8 cellular contexts compared by ENCODE assay signal in the genomic region with DNA sequence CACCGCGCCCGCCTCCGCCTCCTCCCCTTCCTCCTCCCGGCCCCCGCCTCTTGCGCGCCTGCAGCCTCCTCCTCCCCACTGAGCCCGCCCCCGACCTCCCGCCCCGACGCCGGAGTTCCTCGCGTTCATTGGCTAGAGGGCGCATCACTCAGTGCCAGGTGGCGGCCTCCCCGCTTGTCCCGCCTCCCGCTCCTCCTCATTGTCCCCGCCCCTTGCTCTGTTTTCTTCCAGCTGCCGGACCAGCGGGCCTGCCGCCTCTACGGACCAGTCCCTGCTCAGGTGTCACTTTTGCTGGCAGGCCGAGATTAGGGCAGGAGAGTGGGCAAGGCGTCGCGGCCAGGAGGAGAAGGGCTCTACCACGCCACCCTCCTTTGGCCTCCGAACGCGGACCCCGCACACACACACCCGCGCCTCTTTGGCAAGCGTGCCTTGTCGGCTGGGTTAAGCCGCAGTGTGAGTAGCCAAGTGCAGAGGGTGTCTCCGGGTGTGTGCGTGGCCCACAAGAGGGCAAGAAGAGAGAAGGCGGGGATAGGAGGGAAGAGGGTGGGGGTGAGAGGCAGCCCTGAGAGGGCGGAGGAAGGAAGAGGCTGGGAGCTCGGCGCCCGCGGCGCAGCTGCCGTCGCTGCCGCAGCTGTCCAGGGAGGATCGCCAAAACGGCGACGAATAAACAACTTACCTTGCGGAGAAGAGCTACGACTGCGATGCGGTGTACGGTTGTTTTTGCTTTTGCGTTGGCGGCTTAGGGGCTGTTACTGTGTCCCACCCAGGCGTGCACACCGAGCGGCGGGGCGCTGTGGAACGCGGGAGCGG. TPM values are rescaled to one million over a fixed set of nuclear protein-coding genes. Genes with fewer than 3 reads are reported as not detected.
DNase-seq lines count a peak whose midpoint lies in the region; ATAC-seq and TF ChIP-seq lines count a peak whose summit lies in the region.

No MANE protein-coding gene starts in this region.

- peak overlapping the region; percentile 97 for H3K4me3 Mint-ChIP-seq in T-helper 17 cell

- peak overlapping the region; percentile 97 for H3K27ac ChIP-seq in right cardiac atrium (ENCODE audit: low read length)
- peak overlapping the region; percentile 97 to 98 for H3K27ac ChIP-seq in uterus

- H3K9me3 ChIP-seq in T-helper 17 cell (ENCODE audit: control insufficient read depth, low read length, poor library complexity, severe bottlenecking) = no peaks in the 10 kb centered on the region
- no peaks in the 10 kb centered on the region for H3K9me3 ChIP-seq in right cardiac atrium (ENCODE audit: control insufficient read depth, low read length)
- no peaks in the 10 kb centered on the region for H3K9me3 ChIP-seq in uterus

- H3K36me3 ChIP-seq in uterus = no peaks in the 10 kb centered on the region

- under 1% methylated on average over 71 of the region's 71 CpGs for WGBS in right cardiac atrium

- H3K27ac Mint-ChIP-seq in T-helper 17 cell = peak overlapping the region; percentile 92

- peaks cover 3% of the 10 kb centered on the region for H3K4me1 ChIP-seq in right cardiac atrium (ENCODE audit: control insufficient read depth, insufficient read depth, low read length)
- H3K4me1 ChIP-seq in uterus = no peaks in the 10 kb centered on the region

- H3K36me3 Mint-ChIP-seq in T-helper 17 cell (ENCODE audit: low read depth) = peaks cover 6% of the 10 kb centered on the region

- no peaks in the 10 kb centered on the region for H3K27me3 Mint-ChIP-seq in T-helper 17 cell

- peak overlapping the region; percentile 100 for H3K4me3 ChIP-seq in right cardiac atrium (ENCODE audit: low read length)
- peak overlapping the region; percentile 82 to 95 for H3K4me3 ChIP-seq in uterus

- ATAC-seq in GM18502 (IDR thresholded peaks at IDR 0.05; ENCODE audit: poor library complexity, unreplicated experiment) (peak; percentile 80), HG02943 (IDR thresholded peaks at IDR 0.05; ENCODE audit: low read depth, unreplicated experiment) (peak; percentile 69), T-helper 17 cell (peak; percentile 86), right cardiac atrium (peak; percentile 96 to 97)

- intact Hi-C loops in right cardiac atrium (cut with DNase I) (loop anchor here (5.0 to 10.0 kb wide), 4 partner anchors 63 to 173 kb away; no protein-coding TSS in a partner anchor), uterus (cut with DNase I; ENCODE audit: low total_unique reads) (no loop called here)

- TF ChIP-seq POLR2A in uterus (IDR thresholded peaks at IDR 0.05) = peak; percentile 64 to 73

- no peaks in the 10 kb centered on the region for H3K27me3 ChIP-seq in right cardiac atrium (ENCODE audit: control insufficient read depth, insufficient read depth)
- H3K27me3 ChIP-seq in uterus = no peaks in the 10 kb centered on the region

- DNase-seq in NCI-H1694 treated with DMSO at 0.1 percent for 48 hours (lab: John Stamatoyannopoulos, UW) (peak; percentile 80), T-helper 17 cell (peak; percentile 99), anterior cingulate cortex (lab: John Stamatoyannopoulos, UW) (peak; percentile 88 to 100 (median 99)), right cardiac atrium (peak; percentile 99 to 100 (median 99)), pulmonary artery endothelial cell (ENCODE audit: low read depth, low spot score) (peak; percentile 88), uterus (peak; percentile 99 to 100)

- peak in 2 of 4 experiments; percentile 4 to 27 for TF ChIP-seq CTCF in uterus (IDR thresholded peaks at IDR 0.05)

- H3K4me1 Mint-ChIP-seq in T-helper 17 cell = peaks cover 30% of the 10 kb centered on the region

RNA-seq across cellular contexts. Expression of a gene that starts 0.4 kb away (rescaled TPM):
- total RNA-seq in T-helper 17 cell (10 to 100 TPM; 28.4 to 36.9 TPM), right cardiac atrium (10 to 100 TPM; 16.9 to 27.2 (median 20.1) TPM), pulmonary artery endothelial cell (41.2 and 72.6 TPM in 2 replicates), uterus (10 to 100 TPM; 32.8 to 70.0 (median 39.8) TPM)
- 8.3 TPM for polyA plus RNA-seq in right cardiac atrium

Comparison
In these comparisons a context has a peak if more than half of its experiments do, and no peak if none do; other contexts are left out.
1. Peak in every context shown above with its lines: DNase-seq, ATAC-seq, H3K4me3 ChIP-seq and H3K27ac ChIP-seq.